Comparison of ENCODE assay signal across 1 cellular context in genomic region chr11:120500414-120500936, GRCh38.
TF ChIP-seq lines count a peak whose summit lies in the region.

No MANE protein-coding gene starts in this region.

TF ChIP-seq in HCT116, 20 proteins besides CTCF, POLR2A, EP300 and RAD21:
- TF ChIP-seq ZNF274 (IDR thresholded peaks at IDR 0.05; ENCODE audit: low read depth, low read length) (no peak), CEBPB (IDR thresholded peaks at IDR 0.05; ENCODE audit: low read depth) (no peak), SP1 (IDR thresholded peaks at IDR 0.05; ENCODE audit: low read depth) (no peak), JUND (IDR thresholded peaks at IDR 0.05) (no peak), YY1 (IDR thresholded peaks at IDR 0.05; ENCODE audit: extremely low read depth, insufficient replicate concordance, low read depth, low read length) (no peak), EZH2 (IDR thresholded peaks at IDR 0.05) (no peak), EZH2phosphoT487 (IDR thresholded peaks at IDR 0.05; ENCODE audit: borderline replicate concordance) (no peak), ELF1 (IDR thresholded peaks at IDR 0.05; ENCODE audit: borderline replicate concordance, low read depth) (no peak), CBX3 (IDR thresholded peaks at IDR 0.05; ENCODE audit: low read depth) (no peak)
- TF ChIP-seq, protein P1, sequence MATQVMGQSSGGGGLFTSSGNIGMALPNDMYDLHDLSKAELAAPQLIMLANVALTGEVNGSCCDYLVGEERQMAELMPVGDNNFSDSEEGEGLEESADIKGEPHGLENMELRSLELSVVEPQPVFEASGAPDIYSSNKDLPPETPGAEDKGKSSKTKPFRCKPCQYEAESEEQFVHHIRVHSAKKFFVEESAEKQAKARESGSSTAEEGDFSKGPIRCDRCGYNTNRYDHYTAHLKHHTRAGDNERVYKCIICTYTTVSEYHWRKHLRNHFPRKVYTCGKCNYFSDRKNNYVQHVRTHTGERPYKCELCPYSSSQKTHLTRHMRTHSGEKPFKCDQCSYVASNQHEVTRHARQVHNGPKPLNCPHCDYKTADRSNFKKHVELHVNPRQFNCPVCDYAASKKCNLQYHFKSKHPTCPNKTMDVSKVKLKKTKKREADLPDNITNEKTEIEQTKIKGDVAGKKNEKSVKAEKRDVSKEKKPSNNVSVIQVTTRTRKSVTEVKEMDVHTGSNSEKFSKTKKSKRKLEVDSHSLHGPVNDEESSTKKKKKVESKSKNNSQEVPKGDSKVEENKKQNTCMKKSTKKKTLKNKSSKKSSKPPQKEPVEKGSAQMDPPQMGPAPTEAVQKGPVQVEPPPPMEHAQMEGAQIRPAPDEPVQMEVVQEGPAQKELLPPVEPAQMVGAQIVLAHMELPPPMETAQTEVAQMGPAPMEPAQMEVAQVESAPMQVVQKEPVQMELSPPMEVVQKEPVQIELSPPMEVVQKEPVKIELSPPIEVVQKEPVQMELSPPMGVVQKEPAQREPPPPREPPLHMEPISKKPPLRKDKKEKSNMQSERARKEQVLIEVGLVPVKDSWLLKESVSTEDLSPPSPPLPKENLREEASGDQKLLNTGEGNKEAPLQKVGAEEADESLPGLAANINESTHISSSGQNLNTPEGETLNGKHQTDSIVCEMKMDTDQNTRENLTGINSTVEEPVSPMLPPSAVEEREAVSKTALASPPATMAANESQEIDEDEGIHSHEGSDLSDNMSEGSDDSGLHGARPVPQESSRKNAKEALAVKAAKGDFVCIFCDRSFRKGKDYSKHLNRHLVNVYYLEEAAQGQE (IDR thresholded peaks at IDR 0.05; ENCODE audit: low read depth): no peak
